26 cellular contexts compared by ENCODE assay signal in the genomic region with DNA sequence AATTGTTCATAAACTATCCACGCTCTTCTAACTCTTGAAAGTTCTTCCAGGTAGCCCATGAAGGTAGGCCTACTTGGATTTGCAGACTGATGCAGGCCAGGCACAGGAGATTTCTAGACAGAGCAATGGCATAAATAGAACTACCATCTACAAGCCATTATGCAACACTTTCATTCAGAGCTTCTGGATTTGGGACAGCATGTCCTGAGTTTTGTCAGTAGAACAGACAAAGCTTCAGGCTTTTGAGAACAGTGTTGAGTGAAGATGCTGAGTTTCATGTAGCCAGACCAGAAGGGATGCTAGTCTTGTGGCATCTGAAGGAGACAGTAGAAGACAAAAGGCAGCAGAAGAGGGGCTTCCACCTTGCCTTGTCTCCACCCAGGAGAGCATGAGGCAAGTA.
"Had no signal": no experiment of that assay in that cellular context is flagged by ENCODE, and none has a peak within 500 bp of the region (broad histone marks: within the 10 kb centered on the region; RNA-seq: fewer than 3 reads in every experiment).

No MANE protein-coding gene starts in this region.

- H3K4me1 ChIP-seq: neural progenitor cell, parathyroid adenoma, psoas muscle, right lobe of liver, sigmoid colon, stomach, suprapubic skin, thyroid gland, tibial nerve, upper lobe of right lung, uterus had no signal

- H3K27ac ChIP-seq: neural progenitor cell, ovary, parathyroid adenoma, psoas muscle, right lobe of liver, sigmoid colon, stomach, suprapubic skin, thoracic aorta, thyroid gland, tibial nerve, upper lobe of right lung, uterus had no signal

- H2AFZ ChIP-seq: neural progenitor cell, parathyroid adenoma had no signal

- H3K79me2 ChIP-seq: parathyroid adenoma had no signal

- H3K9ac ChIP-seq: neural progenitor cell, parathyroid adenoma had no signal

- H3K36me3 ChIP-seq: neural progenitor cell, ovary, right lobe of liver, sigmoid colon, stomach, suprapubic skin, thoracic aorta, thyroid gland, tibial nerve, upper lobe of right lung, uterus had no signal

- H3K9me3 ChIP-seq: ovary, psoas muscle, right lobe of liver, sigmoid colon, thoracic aorta, thyroid gland, upper lobe of right lung, uterus had no signal

- H3K4me3 ChIP-seq: neural progenitor cell, ovary, psoas muscle, right lobe of liver, sigmoid colon, stomach, suprapubic skin, thoracic aorta, thyroid gland, tibial nerve, upper lobe of right lung, uterus had no signal

- H3K4me2 ChIP-seq: neural progenitor cell had no signal

- H3K27me3 ChIP-seq: neural progenitor cell, ovary, right lobe of liver, sigmoid colon, stomach, suprapubic skin, thyroid gland, tibial nerve, upper lobe of right lung, uterus had no signal

- FAIRE-seq: small intestine had no signal

- ATAC-seq: naive thymus-derived CD4-positive, alpha-beta T cell; natural killer cell; psoas muscle; right cardiac atrium; right lobe of liver; stimulated activated effector memory CD8-positive, alpha-beta T cell treated with anti-CD3 and anti-CD28 coated beads, Interleukin-12 subunit alpha, Interleukin-12 subunit beta, amount 100 ng/mL, for 72 hours; stimulated activated naive B cell treated with anti-CD40 and anti-IgM and Interleukin-4, amounts not matched to agents 10 μg/mL and 1 μg/mL and 100 μg/mL, for 72 hours; upper lobe of right lung had no signal

- DNase-seq: naive thymus-derived CD4-positive, alpha-beta T cell; natural killer cell; occipital lobe; ovary; posterior cingulate gyrus; psoas muscle; right cardiac atrium; right lobe of liver; sigmoid colon; small intestine; stimulated activated CD4-positive, alpha-beta T cell treated with anti-CD3 and anti-CD28 coated beads, Interleukin-15, amount 100 ng/mL, for 24 hours; stimulated activated CD4-positive, alpha-beta T cell treated with anti-CD3 and anti-CD28 coated beads, Interleukin-2, amount 100 ng/mL, for 24 hours; stimulated activated CD4-positive, alpha-beta T cell treated with anti-CD3 and anti-CD28 coated beads, Interleukin-2, amount 100 ng/mL, for 48 hours; stimulated activated CD4-positive, alpha-beta T cell treated with anti-CD3 and anti-CD28 coated beads, Interleukin-4, amount 100 ng/mL, for 24 hours; stimulated activated naive B cell treated with anti-CD40 and anti-IgM and Interleukin-4, amounts not matched to agents 10 μg/mL and 1 μg/mL and 100 μg/mL, for 72 hours; stimulated activated naive CD4-positive, alpha-beta T cell treated with Interleukin-2 at 50 U/mL for 16 hours; stomach; thyroid gland; upper lobe of right lung; uterus had no signal
